ENCODE assay signal across 1 cellular context in the genomic region with DNA sequence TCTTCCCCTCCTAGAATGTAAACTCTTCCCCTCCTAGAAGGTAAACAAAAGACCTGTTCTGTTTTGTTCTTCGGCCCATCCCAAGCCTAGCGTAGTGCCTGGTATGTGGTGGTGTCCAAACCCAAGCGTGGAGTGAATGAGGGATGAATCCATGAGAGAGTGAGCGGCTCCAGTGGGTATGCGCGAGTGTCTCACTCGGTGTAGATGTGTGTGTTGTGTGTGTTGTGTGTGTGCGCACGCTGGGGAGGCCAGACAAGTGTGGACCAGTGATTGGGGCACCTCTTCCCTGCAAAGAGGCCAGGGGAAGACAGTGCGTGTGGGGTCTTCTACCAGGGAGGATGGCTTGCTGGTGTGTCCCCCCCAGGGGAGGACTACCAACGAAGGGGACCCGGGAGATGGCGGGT.
A peak's percentile ranks its signal among the peaks of the same experiment; 100 is the strongest.
TF ChIP-seq lines count a peak whose summit lies in the region.

No MANE protein-coding gene starts in this region.

TF ChIP-seq in H1, 55 proteins besides CTCF, POLR2A, EP300 and RAD21:
- peak; percentile 16 for TF ChIP-seq EZH2 (IDR thresholded peaks at IDR 0.05; ENCODE audit: low read depth, low read length, severe bottlenecking)
- no peak for TF ChIP-seq ZNF274 (IDR thresholded peaks at IDR 0.05; ENCODE audit: borderline replicate concordance, extremely low read depth, low read length)
- TF ChIP-seq PHF8 (conservative IDR thresholded peaks at IDR 0.05; ENCODE audit: low read depth, low read length), result no peak; the same call in 1 of the 2 replicates
